12 cellular contexts compared by ENCODE assay signal in the genomic region with DNA sequence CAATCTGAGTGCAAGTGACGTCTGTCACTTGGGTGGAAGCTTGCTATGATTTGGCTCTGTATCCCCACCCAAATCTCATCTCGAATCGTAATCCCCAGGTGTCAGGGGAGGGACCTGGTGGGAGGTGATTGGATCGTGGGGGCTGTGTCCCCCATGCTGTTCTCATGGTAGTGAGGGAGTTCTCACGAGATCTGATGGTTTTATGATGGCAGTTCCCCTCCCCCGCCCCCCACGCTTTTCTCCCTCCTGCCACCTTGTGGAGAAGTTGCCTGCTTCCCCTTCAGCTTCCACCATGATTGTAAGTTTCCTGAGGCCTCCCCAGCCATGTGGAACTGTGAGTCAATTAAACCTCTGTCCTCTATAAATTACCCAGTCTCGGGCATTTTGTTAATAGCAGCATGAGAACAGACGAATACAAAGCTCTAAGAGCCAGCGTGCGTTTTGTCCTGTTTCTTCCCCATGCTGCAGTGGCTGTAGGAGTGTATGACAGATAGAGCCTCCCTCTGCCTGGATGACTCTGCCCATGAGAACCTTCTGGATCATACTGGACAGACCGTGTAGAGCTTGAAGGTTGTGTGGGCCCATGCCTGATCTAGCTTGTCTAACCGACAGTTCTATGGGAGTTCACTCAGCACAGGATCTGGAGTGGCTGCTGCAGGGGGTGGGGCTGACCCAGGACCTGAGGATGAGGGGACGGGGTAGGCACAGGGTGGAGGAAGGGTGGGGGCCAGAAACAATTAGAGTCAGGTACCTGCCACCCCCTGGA.
DNase-seq lines count a peak whose midpoint lies in the region; ATAC-seq and TF ChIP-seq lines count a peak whose summit lies in the region.
"Had no signal": no experiment of that assay in that cellular context is flagged by ENCODE, and none has a peak within 500 bp of the region (broad histone marks: within the 10 kb centered on the region; RNA-seq: fewer than 3 reads in every experiment).

No MANE protein-coding gene starts in this region.

- H3K4me1 Mint-ChIP-seq in stimulated activated memory B cell treated with anti-CD40 and anti-IgM and Interleukin-4, amounts not matched to agents 10 μg/mL and 1 μg/mL and 100 μg/mL, for 72 hours, result peaks cover 12% of the 10 kb centered on the region

- DNase-seq in CMK (ENCODE audit: low read depth) (peak; percentile 18), lower lobe of right lung (peak; percentile 1), AG20443 (ENCODE audit: low spot score) (no peak), RKO (ENCODE audit: low spot score) (no peak)
- DNase-seq: activated T-cell treated with anti-CD3 and anti-CD28 coated beads, Interleukin-2, amount 50 U/mL, for 72 hours; H7; NCI-H226; T-helper 1 cell had no signal

- intact Hi-C loops in lower lobe of right lung (cut with DNase I), result no loop called here

- H3K9me3 Mint-ChIP-seq in stimulated activated memory B cell treated with anti-CD40 and anti-IgM and Interleukin-4, amounts not matched to agents 10 μg/mL and 1 μg/mL and 100 μg/mL, for 72 hours, result no peaks in the 10 kb centered on the region
- H3K9me3 Mint-ChIP-seq: activated T-cell treated with anti-CD3 and anti-CD28 coated beads, Interleukin-2, amount 50 U/mL, for 72 hours had no signal

- H3K27ac Mint-ChIP-seq in stimulated activated memory B cell treated with anti-CD40 and anti-IgM and Interleukin-4, amounts not matched to agents 10 μg/mL and 1 μg/mL and 100 μg/mL, for 72 hours, result no peak overlapping the region
- H3K27ac Mint-ChIP-seq: activated T-cell treated with anti-CD3 and anti-CD28 coated beads, Interleukin-2, amount 50 U/mL, for 72 hours had no signal

- peaks cover 30% of the 10 kb centered on the region for H3K4me1 ChIP-seq in HUES48 (ENCODE audit: control insufficient read depth, insufficient read depth, low read length)
- H3K4me1 ChIP-seq in lower lobe of right lung, result peaks cover 19% of the 10 kb centered on the region

- no peak overlapping the region for H3K4me3 Mint-ChIP-seq in stimulated activated memory B cell treated with anti-CD40 and anti-IgM and Interleukin-4, amounts not matched to agents 10 μg/mL and 1 μg/mL and 100 μg/mL, for 72 hours
- H3K4me3 Mint-ChIP-seq: activated T-cell treated with anti-CD3 and anti-CD28 coated beads, Interleukin-2, amount 50 U/mL, for 72 hours had no signal

- H3K27me3 ChIP-seq in HUES48 (ENCODE audit: control insufficient read depth, insufficient read depth, low read length) (no peaks in the 10 kb centered on the region), lower lobe of right lung (ENCODE audit: low read depth) (no peaks in the 10 kb centered on the region)

- H3K36me3 Mint-ChIP-seq in stimulated activated memory B cell treated with anti-CD40 and anti-IgM and Interleukin-4, amounts not matched to agents 10 μg/mL and 1 μg/mL and 100 μg/mL, for 72 hours, result no peaks in the 10 kb centered on the region

- no peak for TF ChIP-seq CTCF in lower lobe of right lung (IDR thresholded peaks at IDR 0.05)

- no peaks in the 10 kb centered on the region for H3K9me3 ChIP-seq in HUES48 (ENCODE audit: control insufficient read depth, insufficient read depth, low read length)
- no peaks in the 10 kb centered on the region for H3K9me3 ChIP-seq in lower lobe of right lung

- H3K27me3 Mint-ChIP-seq in stimulated activated memory B cell treated with anti-CD40 and anti-IgM and Interleukin-4, amounts not matched to agents 10 μg/mL and 1 μg/mL and 100 μg/mL, for 72 hours, result peaks cover 31% of the 10 kb centered on the region

- 0 out of 2 replicates have a peak overlapping the region, but pooled peaks have one; percentile 15 for H3K9ac ChIP-seq in HUES48 (ENCODE audit: low read depth, low read length)

- H3K36me3 ChIP-seq in HUES48 (ENCODE audit: control insufficient read depth, insufficient read depth, low read length) (no peaks in the 10 kb centered on the region), lower lobe of right lung (no peaks in the 10 kb centered on the region)

- no peak for ATAC-seq in lower lobe of right lung
- no peak for ATAC-seq in stimulated activated memory B cell treated with anti-CD40 and anti-IgM and Interleukin-4, amounts not matched to agents 10 μg/mL and 1 μg/mL and 100 μg/mL, for 72 hours
- no peak for ATAC-seq in HG03025 (IDR thresholded peaks at IDR 0.05; ENCODE audit: low FRiP score, unreplicated experiment)
- ATAC-seq: activated T-cell treated with anti-CD3 and anti-CD28 coated beads, Interleukin-2, amount 50 U/mL, for 72 hours had no signal

- H3K4me3 ChIP-seq in HUES48 (ENCODE audit: low read depth, low read length) (no peak overlapping the region), lower lobe of right lung (no peak overlapping the region)

- H3K27ac ChIP-seq in HUES48 (ENCODE audit: low read depth, low read length) (peak overlapping the region; percentile 89), angular gyrus (ENCODE audit: low read depth, low read length) (peak overlapping the region; percentile 37), lower lobe of right lung (no peak overlapping the region)

Comparison
In these comparisons a context has a peak if more than half of its experiments do, and no peak if none do; other contexts are left out.
1. DNase-seq: peak in CMK (single experiment) and lower lobe of right lung (single experiment); none in AG20443 (single experiment) and RKO (single experiment).